Comparison of ENCODE assay signal across 13 cellular contexts in the genomic region with DNA sequence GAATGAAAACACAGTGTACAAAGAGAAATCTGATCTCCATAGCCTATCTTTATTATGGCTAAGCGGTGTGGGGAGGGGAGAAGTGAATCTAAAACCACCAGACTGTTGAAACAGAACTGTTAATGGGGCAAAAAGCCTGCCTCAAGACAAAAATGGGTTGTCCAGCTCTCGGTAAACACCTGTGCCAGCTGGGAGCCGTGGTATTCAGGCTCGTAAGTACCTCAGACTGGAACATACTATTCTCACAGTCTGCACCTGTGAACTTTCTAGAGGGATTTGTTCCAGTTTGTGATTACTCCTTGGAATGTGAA. TPM values are rescaled to one million over a fixed set of nuclear protein-coding genes. Genes with fewer than 3 reads are reported as not detected.
DNase-seq lines count a peak whose midpoint lies in the region; ATAC-seq, FAIRE-seq and TF ChIP-seq lines count a peak whose summit lies in the region.
"Had no signal": no experiment of that assay in that cellular context is flagged by ENCODE, and none has a peak within 500 bp of the region (broad histone marks: within the 10 kb centered on the region; RNA-seq: fewer than 3 reads in every experiment).

No MANE protein-coding gene starts in this region.

- TF ChIP-seq CTCF in PC-3 (conservative IDR thresholded peaks at IDR 0.05; ENCODE audit: low read depth, low read length) (no peak), left lung (IDR thresholded peaks at IDR 0.05) (no peak), adrenal gland (IDR thresholded peaks at IDR 0.05) (no peak)

- peak overlapping the region; percentile 21; the same call in 1 of the 2 replicates for H2AFZ ChIP-seq in PC-3 (ENCODE audit: low read length)

- no peak overlapping the region for H3K9ac ChIP-seq in PC-3 (ENCODE audit: low read length)

- no peaks in the 10 kb centered on the region for H4K20me1 ChIP-seq in PC-3 (ENCODE audit: low read length)

- H3K36me3 ChIP-seq in PC-3 (ENCODE audit: low read depth, low read length): no peaks in the 10 kb centered on the region
- H3K36me3 ChIP-seq in left lung: no peaks in the 10 kb centered on the region
- H3K36me3 ChIP-seq in adrenal gland (replicated peaks in 1 of 2): no peaks in the 10 kb centered on the region
- H3K36me3 ChIP-seq: SJCRH30 had no signal

- TF ChIP-seq POLR2A in adrenal gland (IDR thresholded peaks at IDR 0.05): no peak

- CTCF ChIA-PET in PC-3 (lab: Charles Lee): no interaction called here

- H3K9me3 ChIP-seq in PC-3 (ENCODE audit: low read length): no peaks in the 10 kb centered on the region
- H3K9me3 ChIP-seq in left lung: no peaks in the 10 kb centered on the region
- H3K9me3 ChIP-seq in adrenal gland (replicated peaks in 1 of 3): no peaks in the 10 kb centered on the region
- H3K9me3 ChIP-seq: SJCRH30 had no signal

- DNase-seq in NCI-H2171 treated with DMSO at 0.1 percent for 48 hours (lab: John Stamatoyannopoulos, UW) (peak; percentile 41), NCI-H2171 (lab: John Stamatoyannopoulos, UW) (no peak), PC-3 (peak; percentile 71), left lung (no peak), adrenal gland (no peak), cerebellum (ENCODE audit: low spot score) (no peak), RCC 7860 (ENCODE audit: low spot score) (no peak)
- DNase-seq: activated CD4-positive, CD25-positive, alpha-beta regulatory T cell; NCI-H1436 treated with DMSO at 0.1 percent for 48 hours; SJCRH30; stimulated activated CD8-positive, alpha-beta memory T cell treated with anti-CD3 and anti-CD28 coated beads, Interleukin-4, amount 100 ng/mL, for 48 hours had no signal

- no peaks in the 10 kb centered on the region; the same call in 1 of the 2 replicates for H3K9me2 ChIP-seq in PC-3 (replicated peaks; ENCODE audit: low read length)

- H3K4me1 ChIP-seq in PC-3 (ENCODE audit: insufficient read depth, low read length) (peaks cover 36% of the 10 kb centered on the region), left lung (peaks cover 0 to 7% of the 10 kb centered on the region in 2 donors), adrenal gland (replicated peaks in 1 of 2) (no peaks in the 10 kb centered on the region)

- H3K27me3 ChIP-seq in PC-3 (ENCODE audit: low read length): no peaks in the 10 kb centered on the region
- H3K27me3 ChIP-seq in left lung: no peaks in the 10 kb centered on the region
- no peaks in the 10 kb centered on the region for H3K27me3 ChIP-seq in adrenal gland
- H3K27me3 ChIP-seq: SJCRH30 had no signal

- H3K79me2 ChIP-seq in PC-3 (ENCODE audit: low read length): no peaks in the 10 kb centered on the region

- BruUV-seq in PC-3 (replicated peaks; lab: Mats Ljungman, UMichigan): no TSS peak

- peak overlapping the region; percentile 61; the same call in 1 of the 2 replicates for H3K27ac ChIP-seq in PC-3 (ENCODE audit: low read length)
- H3K27ac ChIP-seq in left lung: peak overlapping the region in 1 of 2 donors; percentile 54
- H3K27ac ChIP-seq in adrenal gland: no peak overlapping the region
- H3K27ac ChIP-seq: SJCRH30 had no signal

- ATAC-seq in PC-3: peak; percentile 90
- ATAC-seq in left lung: peak; percentile 77
- no peak for ATAC-seq in activated CD4-positive, CD25-positive, alpha-beta regulatory T cell treated with anti-CD3 and anti-CD28 coated beads, Interleukin-2, amount 50 U/mL, for 24 hours

- H3K4me3 ChIP-seq in PC-3 (ENCODE audit: low read length): peak overlapping the region; percentile 19; the same call in 1 of the 2 replicates
- H3K4me3 ChIP-seq in left lung: no peak overlapping the region
- no peak overlapping the region for H3K4me3 ChIP-seq in adrenal gland
- H3K4me3 ChIP-seq: SJCRH30 had no signal

- H3K4me2 ChIP-seq in PC-3 (ENCODE audit: low read length): peak overlapping the region; percentile 74

- H3F3A ChIP-seq in PC-3 (ENCODE audit: low read length, unreplicated experiment): no peaks in the 10 kb centered on the region

- POLR2A ChIA-PET in PC-3 (lab: Charles Lee; ENCODE audit: unreplicated experiment): no interaction called here

- intact Hi-C loops in PC-3 (cut with micrococcal nuclease) (loop anchor here (10.0 kb wide), 1 partner anchor 175 kb away; no protein-coding TSS in a partner anchor), left lung (cut with DNase I) (no loop called here), adrenal gland (cut with DNase I) (no loop called here)

- 57 to 80% (median 75%) methylated on average over 4 of the region's 4 CpGs for WGBS in adrenal gland, 4 donors

- no peak for FAIRE-seq in RCC 7860 (lab: Jason Lieb, UNC)
- FAIRE-seq: A204.1 had no signal

RNA-seq across cellular contexts. Expression of gene ATP1A1, which starts 42.7 kb away (rescaled TPM):
- total RNA-seq in PC-3 (2014; rRNA removed) (154 and 181 TPM in 2 replicates), left lung (100 to 1,000 TPM; 686 to 731 TPM), adrenal gland (100 to 1,000 TPM; 188 to 377 (median 222) TPM), cerebellum (69.9 TPM)
- polyA plus RNA-seq in adrenal gland: 100 to 1,000 TPM in 2 of 3 donors, 10 to 100 TPM in 1; 60.7 to 336 (median 109) TPM

Comparison
In these comparisons a context has a peak if more than half of its experiments do, and no peak if none do; other contexts are left out.
1. DNase-seq: peak in NCI-H2171 treated with DMSO at 0.1 percent for 48 hours (single experiment) and PC-3 (single experiment); none in NCI-H2171 (single experiment), left lung (0 of 2), adrenal gland (0 of 7), cerebellum (single experiment) and RCC 7860 (single experiment).
2. ATAC-seq: peak in PC-3 (single experiment) and left lung (single experiment); none in activated CD4-positive, CD25-positive, alpha-beta regulatory T cell treated with anti-CD3 and anti-CD28 coated beads, Interleukin-2, amount 50 U/mL, for 24 hours (0 of 2).